25 cellular contexts compared by ENCODE assay signal in genomic region chrX:31969714-31970113, GRCh38.
"Had no signal": no experiment of that assay in that cellular context is flagged by ENCODE, and none has a peak within 500 bp of the region (broad histone marks: within the 10 kb centered on the region; RNA-seq: fewer than 3 reads in every experiment).

No MANE protein-coding gene starts in this region.

- H3K27me3 ChIP-seq: esophagus squamous epithelium, right atrium auricular region, spleen, suprapubic skin, tibial artery had no signal

- H3K4me3 ChIP-seq: breast epithelium, esophagus squamous epithelium, lung, pancreas, prostate gland, right atrium auricular region, spleen, suprapubic skin, tibial artery had no signal

- H3K36me3 ChIP-seq: breast epithelium, esophagus squamous epithelium, pancreas, prostate gland, right atrium auricular region, spleen, suprapubic skin, tibial artery had no signal

- FAIRE-seq: frontal cortex had no signal

- ATAC-seq: activated CD8-positive, alpha-beta T cell treated with anti-CD3 and anti-CD28 coated beads for 36 hours; activated naive CD8-positive, alpha-beta T cell treated with anti-CD3 and anti-CD28 coated beads, Interleukin-2, amount 50 U/mL, for 24 hours; activated T-cell treated with anti-CD3 and anti-CD28 coated beads, Interleukin-2, amount 50 U/mL, for 4 hours; activated T-helper 17 cell treated with anti-CD3 and anti-CD28 coated beads, Interleukin-2, amount 50 U/mL, for 72 hours; left lobe of liver; pancreas; T-cell had no signal

- DNase-seq: activated B cell treated with CpG ODN at 0.5 μM for 24 hours; activated CD4-positive, alpha-beta T cell treated with anti-CD3 and anti-CD28 coated beads, Interleukin-2, amount 50 U/mL, for 1 hour; activated CD8-positive, alpha-beta T cell treated with anti-CD3 and anti-CD28 coated beads for 36 hours; activated naive CD8-positive, alpha-beta T cell treated with anti-CD3 and anti-CD28 coated beads, Interleukin-2, amount 50 U/mL, for 24 hours; activated T-cell treated with anti-CD3 and anti-CD28 coated beads, Interleukin-2, amount 50 U/mL, for 4 hours; central memory CD4-positive, alpha-beta T cell; dermis blood vessel endothelial cell; effector CD4-positive, alpha-beta T cell; esophagus squamous epithelium; mesendoderm; naive B cell; nucleus accumbens; pancreas; spleen; stimulated activated naive CD4-positive, alpha-beta T cell; T-cell; tibial artery had no signal

- H3K9me3 ChIP-seq: breast epithelium, esophagus squamous epithelium, pancreas, prostate gland, right atrium auricular region, spleen, suprapubic skin, tibial artery had no signal

- H3K27ac ChIP-seq: breast epithelium, esophagus squamous epithelium, pancreas, prostate gland, right atrium auricular region, spleen, suprapubic skin, tibial artery had no signal

- H3K4me1 ChIP-seq: breast epithelium, esophagus squamous epithelium, pancreas, prostate gland, right atrium auricular region, spleen, suprapubic skin had no signal
